ENCODE assay signal across 8 cellular contexts in genomic region chr2:95345415-95346235, GRCh38. TPM values are rescaled to one million over a fixed set of nuclear protein-coding genes. Genes with fewer than 3 reads are reported as not detected.
A peak's percentile ranks its signal among the peaks of the same experiment; 100 is the strongest.
DNase-seq lines count a peak whose midpoint lies in the region; ATAC-seq and TF ChIP-seq lines count a peak whose summit lies in the region.

No MANE protein-coding gene starts in this region.

- H3K4me3 Mint-ChIP-seq in natural killer cell, result peak overlapping the region; percentile 80

- TF ChIP-seq CTCF in C4-2B (conservative IDR thresholded peaks at IDR 0.05) (peak; percentile 94), OCI-LY1 (IDR thresholded peaks at IDR 0.05; ENCODE audit: low read length) (peak; percentile 70), fibroblast of the aortic adventitia (IDR thresholded peaks at IDR 0.05; ENCODE audit: insufficient read depth, low read length) (peak; percentile 75), natural killer cell (IDR thresholded peaks at IDR 0.05) (peak; percentile 69)

- H3K4me1 ChIP-seq in OCI-LY1 (ENCODE audit: insufficient read depth, low read length, severe bottlenecking), result peaks cover 7% of the 10 kb centered on the region

- H3K27me3 ChIP-seq in OCI-LY1 (ENCODE audit: insufficient read depth, low read length), result no peaks in the 10 kb centered on the region

- H3K4me3 ChIP-seq in OCI-LY1 (ENCODE audit: low read depth, low read length, poor library complexity, severe bottlenecking), result peak overlapping the region; percentile 50
- H3K4me3 ChIP-seq in fibroblast of the aortic adventitia (ENCODE audit: low read depth, low read length), result peak overlapping the region; percentile 64

- H3K4me2 ChIP-seq in OCI-LY1 (ENCODE audit: low read length), result peak overlapping the region; percentile 85

- H4K20me1 ChIP-seq in OCI-LY1 (ENCODE audit: insufficient read depth, low read length), result no peaks in the 10 kb centered on the region

- H3K9ac ChIP-seq in OCI-LY1 (ENCODE audit: low read length), result no peak overlapping the region

- ATAC-seq in GM19438 (IDR thresholded peaks at IDR 0.05; ENCODE audit: low read depth, unreplicated experiment) (peak; percentile 81), natural killer cell (peak; percentile 60 to 91 (median 73))

- no peaks in the 10 kb centered on the region for H3K9me3 ChIP-seq in OCI-LY1 (ENCODE audit: low read length)

- no peaks in the 10 kb centered on the region for H3F3A ChIP-seq in OCI-LY1 (ENCODE audit: insufficient read depth, low read length)

- intact Hi-C loops in natural killer cell (cut with micrococcal nuclease), result no loop called here

- no peak overlapping the region for H3K27ac Mint-ChIP-seq in natural killer cell

- H3K36me3 Mint-ChIP-seq in natural killer cell, result no peaks in the 10 kb centered on the region

- H2AFZ ChIP-seq in OCI-LY1 (ENCODE audit: low read length), result no peak overlapping the region

- H3K9me3 Mint-ChIP-seq in natural killer cell, result no peaks in the 10 kb centered on the region

- DNase-seq in HT-29 (ENCODE audit: low spot score), result peak; percentile 75
- peak; percentile 28 for DNase-seq in activated T-helper 1 cell treated with Interleukin-2 at 50 U/mL for 16 hours (ENCODE audit: low read depth)
- DNase-seq in fibroblast of the aortic adventitia (ENCODE audit: low read depth), result peak; percentile 77
- peak; percentile 46 for DNase-seq in natural killer cell
- peak in 5 of 6 experiments; percentile 6 to 33 (median 15) for DNase-seq in stimulated activated naive CD4-positive, alpha-beta T cell (lab: John Stamatoyannopoulos, UW)

- no peaks in the 10 kb centered on the region for H3K79me2 ChIP-seq in OCI-LY1 (ENCODE audit: insufficient read depth, low read length)

- no peaks in the 10 kb centered on the region for H3K36me3 ChIP-seq in OCI-LY1 (ENCODE audit: insufficient read depth, low read length)

- H3K27me3 Mint-ChIP-seq in natural killer cell (ENCODE audit: low read depth in 2 of 2), result peaks cover 14 to 34% of the 10 kb centered on the region in 2 donors

- H3K4me1 Mint-ChIP-seq in natural killer cell, result peaks cover 0 to 4% of the 10 kb centered on the region in 2 donors

- no peaks in the 10 kb centered on the region for H3K9me2 ChIP-seq in OCI-LY1 (ENCODE audit: low read depth, low read length)

- H3K27ac ChIP-seq in C4-2B (peak overlapping the region; percentile 71), OCI-LY1 (ENCODE audit: low read depth, low read length, poor library complexity, severe bottlenecking) (no peak overlapping the region)

RNA-seq across cellular contexts. Expression of gene KCNIP3, which starts 48.5 kb away (rescaled TPM):
- 0.74 and 1.1 TPM in 2 replicates for total RNA-seq in HT-29 (2014; rRNA removed; shearing (Covaris generic))
- total RNA-seq in fibroblast of the aortic adventitia (ENCODE audit: low replicate concordance) (0.25 and 2.9 TPM in 2 replicates), natural killer cell (1 to 10 TPM in 1 of 3 donors, under 1 TPM in 1, not detected in 1; 0.52 to 1.4 TPM)

RNA-seq across cellular contexts. Expression of gene FAHD2A, which starts 56.9 kb away (rescaled TPM):
- total RNA-seq in HT-29 (2014; rRNA removed; shearing (Covaris generic)), result 20.8 and 26.2 TPM in 2 replicates
- total RNA-seq in fibroblast of the aortic adventitia (ENCODE audit: low replicate concordance), result 2.7 and 15.4 TPM in 2 replicates
- 10 to 100 TPM; 21.6 to 25.4 (median 22.0) TPM for total RNA-seq in natural killer cell

Comparison
In these comparisons a context has a peak if more than half of its experiments do, and no peak if none do; other contexts are left out.
1. DNase-seq: peak in every context shown above with its lines; median percentile 77 in fibroblast of the aortic adventitia; 75 in HT-29; 46 in natural killer cell; 28 in activated T-helper 1 cell treated with Interleukin-2 at 50 U/mL for 16 hours; 15 in stimulated activated naive CD4-positive, alpha-beta T cell.